ENCODE assay signal across 2 cellular contexts in the genomic region with DNA sequence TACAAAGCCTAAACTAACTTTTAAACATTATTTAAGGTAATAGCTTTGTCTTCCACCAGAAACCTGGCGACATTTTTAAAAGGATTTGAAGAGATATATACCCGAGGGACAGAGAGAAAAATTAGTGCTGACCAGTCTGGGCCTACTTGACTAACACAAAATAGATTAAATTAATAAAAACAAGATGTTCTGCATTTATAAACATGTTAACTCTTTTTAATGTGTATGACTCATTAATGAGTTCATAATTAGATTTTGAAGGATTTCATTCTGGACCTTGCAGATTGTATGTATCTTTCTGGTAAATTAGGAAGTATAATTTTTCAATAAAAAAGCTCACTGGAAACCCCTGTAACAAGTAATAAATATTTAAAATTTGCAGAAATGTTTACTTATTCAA.
A peak's percentile ranks its signal among the peaks of the same experiment; 100 is the strongest.
TF ChIP-seq lines count a peak whose summit lies in the region.

No MANE protein-coding gene starts in this region.

TF ChIP-seq in HepG2, 621 proteins besides CTCF, POLR2A, EP300 and RAD21 (continued from another document):
- peak; percentile 14; the same call in 1 of the 2 replicates for TF ChIP-seq PAF1 (CRISPR knock-in tag; IDR thresholded peaks at IDR 0.05)
- no peak for TF ChIP-seq THYN1 (CRISPR knock-in tag; IDR thresholded peaks at IDR 0.05; ENCODE audit: borderline replicate concordance, low read depth)

TF ChIP-seq in SK-N-SH, 30 proteins besides CTCF, POLR2A, EP300 and RAD21:
- no peak for TF ChIP-seq MXI1 (IDR thresholded peaks at IDR 0.05; ENCODE audit: low read depth, low read length)
TF ChIP-seq in SK-N-SH: peak in this region for 0.
